Comparison of ENCODE assay signal across 1 cellular context in genomic region chr5:37825334-37825915, GRCh38.
A peak's percentile ranks its signal among the peaks of the same experiment; 100 is the strongest.
TF ChIP-seq lines count a peak whose summit lies in the region.

No MANE protein-coding gene starts in this region.

TF ChIP-seq in HEK293, 187 proteins besides CTCF, POLR2A, EP300 and RAD21 (continued from another document):
- TF ChIP-seq ZNF24 (tag by site-specific recombination; IDR thresholded peaks at IDR 0.05) = no peak
- TF ChIP-seq MZF1 (tag by site-specific recombination; IDR thresholded peaks at IDR 0.05; ENCODE audit: borderline replicate concordance) = no peak
- TF ChIP-seq KLF8 (tag by site-specific recombination; IDR thresholded peaks at IDR 0.05) = 0 out of 2 replicates have a peak, but pooled peaks have one; percentile 13
- TF ChIP-seq REPIN1 (tag by site-specific recombination; IDR thresholded peaks at IDR 0.05; ENCODE audit: low read depth) = no peak
- peak; percentile 32; the same call in 1 of the 2 replicates for TF ChIP-seq GLI2 (tag by site-specific recombination; IDR thresholded peaks at IDR 0.05; ENCODE audit: borderline replicate concordance, low read depth)
- TF ChIP-seq, protein P1, sequence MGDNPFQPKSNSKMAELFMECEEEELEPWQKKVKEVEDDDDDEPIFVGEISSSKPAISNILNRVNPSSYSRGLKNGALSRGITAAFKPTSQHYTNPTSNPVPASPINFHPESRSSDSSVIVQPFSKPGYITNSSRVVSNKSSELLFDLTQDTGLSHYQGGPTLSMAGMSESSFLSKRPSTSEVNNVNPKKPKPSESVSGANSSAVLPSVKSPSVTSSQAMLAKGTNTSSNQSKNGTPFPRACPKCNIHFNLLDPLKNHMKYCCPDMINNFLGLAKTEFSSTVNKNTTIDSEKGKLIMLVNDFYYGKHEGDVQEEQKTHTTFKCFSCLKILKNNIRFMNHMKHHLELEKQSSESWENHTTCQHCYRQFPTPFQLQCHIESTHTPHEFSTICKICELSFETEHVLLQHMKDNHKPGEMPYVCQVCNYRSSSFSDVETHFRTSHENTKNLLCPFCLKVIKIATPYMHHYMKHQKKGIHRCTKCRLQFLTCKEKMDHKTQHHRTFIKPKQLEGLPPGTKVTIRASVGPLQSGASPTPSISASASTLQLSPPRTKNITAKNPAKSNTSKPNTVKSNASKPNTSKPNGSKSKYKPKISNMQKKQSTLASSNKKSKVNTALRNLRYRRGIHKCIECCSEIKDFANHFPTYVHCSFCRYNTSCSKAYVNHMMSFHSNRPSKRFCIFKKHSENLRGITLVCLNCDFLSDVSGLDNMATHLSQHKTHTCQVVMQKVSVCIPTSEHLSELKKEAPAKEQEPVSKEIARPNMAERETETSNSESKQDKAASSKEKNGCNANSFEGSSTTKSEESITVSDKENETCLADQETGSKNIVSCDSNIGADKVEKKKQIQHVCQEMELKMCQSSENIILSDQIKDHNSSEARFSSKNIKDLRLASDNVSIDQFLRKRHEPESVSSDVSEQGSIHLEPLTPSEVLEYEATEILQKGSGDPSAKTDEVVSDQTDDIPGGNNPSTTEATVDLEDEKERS (tag by site-specific recombination; IDR thresholded peaks at IDR 0.05) = no peak
- peak; percentile 92 for TF ChIP-seq ZNF18 (tag by site-specific recombination; IDR thresholded peaks at IDR 0.05)
- peak; percentile 99 for TF ChIP-seq GLIS1 (tag by site-specific recombination; IDR thresholded peaks at IDR 0.05)
- TF ChIP-seq ZNF843 (tag by site-specific recombination; IDR thresholded peaks at IDR 0.05) = peak; percentile 67
- no peak for TF ChIP-seq SETDB1 (IDR thresholded peaks at IDR 0.05; ENCODE audit: insufficient read length, low read length)
- peak; percentile 78 for TF ChIP-seq IKZF3 (tag by site-specific recombination; IDR thresholded peaks at IDR 0.05)
- peak; percentile 81; the same call in 1 of the 2 replicates for TF ChIP-seq ZNF501 (tag by site-specific recombination; IDR thresholded peaks at IDR 0.05)
- TF ChIP-seq, protein P2, sequence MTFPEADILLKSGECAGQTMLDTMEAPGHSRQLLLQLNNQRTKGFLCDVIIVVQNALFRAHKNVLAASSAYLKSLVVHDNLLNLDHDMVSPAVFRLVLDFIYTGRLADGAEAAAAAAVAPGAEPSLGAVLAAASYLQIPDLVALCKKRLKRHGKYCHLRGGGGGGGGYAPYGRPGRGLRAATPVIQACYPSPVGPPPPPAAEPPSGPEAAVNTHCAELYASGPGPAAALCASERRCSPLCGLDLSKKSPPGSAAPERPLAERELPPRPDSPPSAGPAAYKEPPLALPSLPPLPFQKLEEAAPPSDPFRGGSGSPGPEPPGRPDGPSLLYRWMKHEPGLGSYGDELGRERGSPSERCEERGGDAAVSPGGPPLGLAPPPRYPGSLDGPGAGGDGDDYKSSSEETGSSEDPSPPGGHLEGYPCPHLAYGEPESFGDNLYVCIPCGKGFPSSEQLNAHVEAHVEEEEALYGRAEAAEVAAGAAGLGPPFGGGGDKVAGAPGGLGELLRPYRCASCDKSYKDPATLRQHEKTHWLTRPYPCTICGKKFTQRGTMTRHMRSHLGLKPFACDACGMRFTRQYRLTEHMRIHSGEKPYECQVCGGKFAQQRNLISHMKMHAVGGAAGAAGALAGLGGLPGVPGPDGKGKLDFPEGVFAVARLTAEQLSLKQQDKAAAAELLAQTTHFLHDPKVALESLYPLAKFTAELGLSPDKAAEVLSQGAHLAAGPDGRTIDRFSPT (tag by site-specific recombination; IDR thresholded peaks at IDR 0.05) = peak; percentile 75
- no peak for TF ChIP-seq BCL11B (tag by site-specific recombination; IDR thresholded peaks at IDR 0.05; ENCODE audit: low read depth)
- no peak for TF ChIP-seq ELK4 (IDR thresholded peaks at IDR 0.05; ENCODE audit: borderline replicate concordance, low read depth, low read length)
- TF ChIP-seq EGR2 (tag by site-specific recombination; IDR thresholded peaks at IDR 0.05; ENCODE audit: low read depth) = no peak
- TF ChIP-seq ZSCAN5A (tag by site-specific recombination; IDR thresholded peaks at IDR 0.05) = no peak
- no peak for TF ChIP-seq ZNF175 (tag by site-specific recombination; IDR thresholded peaks at IDR 0.05)
- TF ChIP-seq ZNF530 (tag by site-specific recombination; IDR thresholded peaks at IDR 0.05; ENCODE audit: low read depth) = no peak
- peak; percentile 92 for TF ChIP-seq FEZF1 (tag by site-specific recombination; IDR thresholded peaks at IDR 0.05)
- TF ChIP-seq ZNF239 (tag by site-specific recombination; IDR thresholded peaks at IDR 0.05) = no peak
- TF ChIP-seq PRDM10 (tag by site-specific recombination; IDR thresholded peaks at IDR 0.05) = no peak; the same call in 1 of the 2 replicates
- TF ChIP-seq WT1 (tag by site-specific recombination; IDR thresholded peaks at IDR 0.05) = peak; percentile 40; the same call in 1 of the 2 replicates
- no peak; the same call in 1 of the 2 replicates for TF ChIP-seq SCRT1 (tag by site-specific recombination; IDR thresholded peaks at IDR 0.05; ENCODE audit: borderline replicate concordance)
- TF ChIP-seq ZNF292 (tag by site-specific recombination; IDR thresholded peaks at IDR 0.05; ENCODE audit: borderline replicate concordance, low read depth) = no peak
- no peak for TF ChIP-seq ZNF777 (tag by site-specific recombination; IDR thresholded peaks at IDR 0.05; ENCODE audit: borderline replicate concordance)
- TF ChIP-seq, protein P3, sequence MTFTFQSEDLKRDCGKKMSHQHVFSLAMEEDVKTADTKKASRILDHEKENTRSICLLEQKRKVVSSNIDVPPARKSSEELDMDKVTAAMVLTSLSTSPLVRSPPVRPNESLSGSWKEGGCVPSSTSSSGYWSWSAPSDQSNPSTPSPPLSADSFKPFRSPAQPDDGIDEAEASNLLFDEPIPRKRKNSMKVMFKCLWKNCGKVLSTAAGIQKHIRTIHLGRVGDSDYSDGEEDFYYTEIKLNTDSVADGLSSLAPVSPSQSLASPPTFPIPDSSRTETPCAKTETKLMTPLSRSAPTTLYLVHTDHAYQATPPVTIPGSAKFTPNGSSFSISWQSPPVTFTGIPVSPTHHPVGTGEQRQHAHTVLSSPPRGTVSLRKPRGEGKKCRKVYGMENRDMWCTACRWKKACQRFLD (tag by site-specific recombination; IDR thresholded peaks at IDR 0.05) = no peak
- 0 out of 2 replicates have a peak, but pooled peaks have one; percentile 11 for TF ChIP-seq ZNF600 (tag by site-specific recombination; IDR thresholded peaks at IDR 0.05)
- TF ChIP-seq ZNF596 (tag by site-specific recombination; IDR thresholded peaks at IDR 0.05) = peak; percentile 81
- TF ChIP-seq RBAK (tag by site-specific recombination; IDR thresholded peaks at IDR 0.05) = no peak
- no peak for TF ChIP-seq ZNF670 (tag by site-specific recombination; IDR thresholded peaks at IDR 0.05; ENCODE audit: low read depth)
- TF ChIP-seq ZBTB21 (tag by site-specific recombination; IDR thresholded peaks at IDR 0.05) = no peak
- TF ChIP-seq, protein P4, sequence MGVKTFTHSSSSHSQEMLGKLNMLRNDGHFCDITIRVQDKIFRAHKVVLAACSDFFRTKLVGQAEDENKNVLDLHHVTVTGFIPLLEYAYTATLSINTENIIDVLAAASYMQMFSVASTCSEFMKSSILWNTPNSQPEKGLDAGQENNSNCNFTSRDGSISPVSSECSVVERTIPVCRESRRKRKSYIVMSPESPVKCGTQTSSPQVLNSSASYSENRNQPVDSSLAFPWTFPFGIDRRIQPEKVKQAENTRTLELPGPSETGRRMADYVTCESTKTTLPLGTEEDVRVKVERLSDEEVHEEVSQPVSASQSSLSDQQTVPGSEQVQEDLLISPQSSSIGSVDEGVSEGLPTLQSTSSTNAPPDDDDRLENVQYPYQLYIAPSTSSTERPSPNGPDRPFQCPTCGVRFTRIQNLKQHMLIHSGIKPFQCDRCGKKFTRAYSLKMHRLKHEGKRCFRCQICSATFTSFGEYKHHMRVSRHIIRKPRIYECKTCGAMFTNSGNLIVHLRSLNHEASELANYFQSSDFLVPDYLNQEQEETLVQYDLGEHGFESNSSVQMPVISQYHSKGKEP (tag by site-specific recombination; IDR thresholded peaks at IDR 0.05) = peak; percentile 35; the same call in 1 of the 2 replicates
- TF ChIP-seq, protein P5, sequence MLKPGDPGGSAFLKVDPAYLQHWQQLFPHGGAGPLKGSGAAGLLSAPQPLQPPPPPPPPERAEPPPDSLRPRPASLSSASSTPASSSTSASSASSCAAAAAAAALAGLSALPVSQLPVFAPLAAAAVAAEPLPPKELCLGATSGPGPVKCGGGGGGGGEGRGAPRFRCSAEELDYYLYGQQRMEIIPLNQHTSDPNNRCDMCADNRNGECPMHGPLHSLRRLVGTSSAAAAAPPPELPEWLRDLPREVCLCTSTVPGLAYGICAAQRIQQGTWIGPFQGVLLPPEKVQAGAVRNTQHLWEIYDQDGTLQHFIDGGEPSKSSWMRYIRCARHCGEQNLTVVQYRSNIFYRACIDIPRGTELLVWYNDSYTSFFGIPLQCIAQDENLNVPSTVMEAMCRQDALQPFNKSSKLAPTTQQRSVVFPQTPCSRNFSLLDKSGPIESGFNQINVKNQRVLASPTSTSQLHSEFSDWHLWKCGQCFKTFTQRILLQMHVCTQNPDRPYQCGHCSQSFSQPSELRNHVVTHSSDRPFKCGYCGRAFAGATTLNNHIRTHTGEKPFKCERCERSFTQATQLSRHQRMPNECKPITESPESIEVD (tag by site-specific recombination; IDR thresholded peaks at IDR 0.05) = peak; percentile 95
- no peak for TF ChIP-seq ZNF830 (tag by site-specific recombination; IDR thresholded peaks at IDR 0.05; ENCODE audit: low read depth)
- TF ChIP-seq TCF7L2 (IDR thresholded peaks at IDR 0.05; ENCODE audit: borderline replicate concordance, low read depth, low read length) = no peak
- TF ChIP-seq ZNF423 (tag by site-specific recombination; IDR thresholded peaks at IDR 0.05) = peak; percentile 98
- peak; percentile 100 for TF ChIP-seq ZIC2 (tag by site-specific recombination; IDR thresholded peaks at IDR 0.05)
- TF ChIP-seq KLF1 (tag by site-specific recombination; IDR thresholded peaks at IDR 0.05) = no peak
- TF ChIP-seq ZSCAN30 (tag by site-specific recombination; IDR thresholded peaks at IDR 0.05) = 0 out of 2 replicates have a peak, but pooled peaks have one; percentile 27
- no peak for TF ChIP-seq ZSCAN23 (tag by site-specific recombination; IDR thresholded peaks at IDR 0.05)
- no peak for TF ChIP-seq HOXD13 (CRISPR knock-in tag; IDR thresholded peaks at IDR 0.05; ENCODE audit: borderline replicate concordance)
- TF ChIP-seq ZNF76 (tag by site-specific recombination; IDR thresholded peaks at IDR 0.05; ENCODE audit: borderline replicate concordance, low read depth) = no peak
TF ChIP-seq in HEK293: peak in this region for 23.
